Comparison of ENCODE assay signal across 6 cellular contexts in genomic region chr12:13692332-13692731, GRCh38.
"Had no signal": no experiment of that assay in that cellular context is flagged by ENCODE, and none has a peak within 500 bp of the region (broad histone marks: within the 10 kb centered on the region; RNA-seq: fewer than 3 reads in every experiment).

No MANE protein-coding gene starts in this region.

- H3K4me3 ChIP-seq: GM23338 had no signal

- H3K4me2 ChIP-seq: GM23338 had no signal

- FAIRE-seq: H1, H54, HTR-8/SVneo had no signal

- ATAC-seq: GM23338 had no signal

- DNase-seq: H9, HCEC 1CT had no signal

- H2AFZ ChIP-seq: GM23338 had no signal
